Comparison of ENCODE assay signal across 24 cellular contexts in the genomic region with DNA sequence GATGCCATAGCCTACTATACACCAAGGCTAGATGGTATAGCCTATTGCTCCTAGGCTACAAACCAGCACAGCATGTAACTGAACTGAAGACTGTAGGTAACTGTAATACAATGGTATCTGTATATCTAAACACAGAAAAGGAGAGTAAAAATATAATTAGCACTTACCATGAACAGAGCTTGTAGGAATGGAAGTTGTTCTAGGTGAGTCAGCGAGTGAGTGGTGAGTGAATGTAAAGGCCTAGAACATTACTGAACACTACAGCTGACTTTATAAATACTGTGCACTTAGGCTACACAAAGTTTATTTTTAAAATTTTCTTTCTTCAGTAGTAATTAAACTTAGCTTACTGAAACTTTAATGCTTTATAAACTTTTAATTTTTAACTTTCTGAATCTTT.
DNase-seq lines count a peak whose midpoint lies in the region; ATAC-seq, FAIRE-seq and TF ChIP-seq lines count a peak whose summit lies in the region.
"Had no signal": no experiment of that assay in that cellular context is flagged by ENCODE, and none has a peak within 500 bp of the region (broad histone marks: within the 10 kb centered on the region; RNA-seq: fewer than 3 reads in every experiment).

No MANE protein-coding gene starts in this region.

- no peaks in the 10 kb centered on the region for H3K36me3 ChIP-seq in PC-3 (ENCODE audit: low read depth, low read length)
- H3K36me3 ChIP-seq in endothelial cell of umbilical vein (ENCODE audit: control insufficient read depth in 2 of 2, extremely low read depth in 1 of 2, insufficient read depth in 2 of 2, low read length in 2 of 2) = no peaks in the 10 kb centered on the region
- H3K36me3 ChIP-seq: right lobe of liver had no signal

- H4K20me1 ChIP-seq in PC-3 (ENCODE audit: low read length) (no peaks in the 10 kb centered on the region), endothelial cell of umbilical vein (replicated peaks; ENCODE audit: control insufficient read depth, extremely low read depth, insufficient read depth, low read length) (no peaks in the 10 kb centered on the region)

- H3K27ac ChIP-seq in PC-3 (ENCODE audit: low read length) (peak overlapping the region; percentile 42), endothelial cell of umbilical vein (ENCODE audit: insufficient read depth, low read depth, low read length) (no peak overlapping the region)
- H3K27ac ChIP-seq: right lobe of liver had no signal

- H3K27me3 ChIP-seq in PC-3 (ENCODE audit: low read length) (no peaks in the 10 kb centered on the region), endothelial cell of umbilical vein (ENCODE audit: control insufficient read depth in 2 of 2, insufficient read depth in 2 of 2, low read length in 2 of 2) (no peaks in the 10 kb centered on the region)
- H3K27me3 ChIP-seq: right lobe of liver had no signal

- H3K4me3 ChIP-seq in PC-3 (ENCODE audit: low read length) (no peak overlapping the region), endothelial cell of umbilical vein (replicated peaks in 1 of 3; ENCODE audit: insufficient read depth in 1 of 3, low read depth in 1 of 3, low read length in 3 of 3) (no peak overlapping the region)
- H3K4me3 ChIP-seq: right lobe of liver had no signal

- peaks cover 4% of the 10 kb centered on the region for H3F3A ChIP-seq in PC-3 (ENCODE audit: low read length, unreplicated experiment)

- H3K27ac Mint-ChIP-seq in mesothelial cell of epicardium = peak overlapping the region; percentile 71
- H3K27ac Mint-ChIP-seq in stimulated activated memory B cell treated with anti-CD40 and anti-IgM and Interleukin-4, amounts not matched to agents 10 μg/mL and 1 μg/mL and 100 μg/mL, for 72 hours = no peak overlapping the region
- H3K27ac Mint-ChIP-seq in natural killer cell treated with Interleukin-12 subunit alpha and Interleukin-12 subunit beta and Interleukin-15 and Interleukin-18, amount 100 ng/mL, for 72 hours = no peak overlapping the region
- H3K27ac Mint-ChIP-seq: activated CD4-positive, alpha-beta T cell treated with anti-CD3 and anti-CD28 coated beads, Interleukin-2, amount 10 ng/mL, durations not matched to agents 24 days and 14 days; CD8-positive, alpha-beta T cell; stimulated activated naive CD8-positive, alpha-beta T cell treated with anti-CD3 and anti-CD28 coated beads, Interleukin-15, amount 100 ng/mL, for 72 hours had no signal

- intact Hi-C loops in PC-3 (cut with micrococcal nuclease) = loop anchor here (5.0 kb wide), 1 partner anchor 162 kb away; no protein-coding TSS in a partner anchor
- intact Hi-C loops in endothelial cell of umbilical vein (cut with micrococcal nuclease) = no loop called here

- CTCF ChIA-PET in PC-3 (lab: Charles Lee) (no interaction called here), endothelial cell of umbilical vein (lab: Charles Lee) (interaction anchor here (0.7 to 2.8 kb wide), 4 partner anchors 8 to 28 kb away, joined by 3 to 14 read pairs (median 6); no protein-coding TSS in a partner anchor)

- H3K9me3 Mint-ChIP-seq in mesothelial cell of epicardium = no peaks in the 10 kb centered on the region
- no peaks in the 10 kb centered on the region for H3K9me3 Mint-ChIP-seq in stimulated activated memory B cell treated with anti-CD40 and anti-IgM and Interleukin-4, amounts not matched to agents 10 μg/mL and 1 μg/mL and 100 μg/mL, for 72 hours
- no peaks in the 10 kb centered on the region for H3K9me3 Mint-ChIP-seq in natural killer cell treated with Interleukin-12 subunit alpha and Interleukin-12 subunit beta and Interleukin-15 and Interleukin-18, amount 100 ng/mL, for 72 hours
- H3K9me3 Mint-ChIP-seq: activated CD4-positive, alpha-beta T cell treated with anti-CD3 and anti-CD28 coated beads, Interleukin-2, amount 10 ng/mL, durations not matched to agents 24 days and 14 days; CD8-positive, alpha-beta T cell; stimulated activated naive CD8-positive, alpha-beta T cell treated with anti-CD3 and anti-CD28 coated beads, Interleukin-15, amount 100 ng/mL, for 72 hours had no signal

- DNase-seq in EL = peak; percentile 33
- peak; percentile 43 for DNase-seq in PC-3
- no peak for DNase-seq in endothelial cell of umbilical vein (ENCODE audit: low read depth, low spot score)
- no peak for DNase-seq in mesothelial cell of epicardium (ENCODE audit: low spot score in 2 of 2, unreplicated experiment in 2 of 2)
- DNase-seq in GM12891 (ENCODE audit: insufficient read length, low spot score) = no peak
- DNase-seq in T-helper 2 cell = no peak
- DNase-seq in natural killer cell treated with Interleukin-12 subunit alpha and Interleukin-12 subunit beta and Interleukin-15 and Interleukin-18, amount 100 ng/mL, for 72 hours (ENCODE audit: low spot score) = no peak
- DNase-seq: activated CD4-positive, alpha-beta T cell treated with anti-CD3 and anti-CD28 coated beads, Interleukin-2, amount 10 ng/mL, durations not matched to agents 24 days and 14 days; activated CD8-positive, alpha-beta memory T cell treated with anti-CD3 and anti-CD28 coated beads, Interleukin-2, amount 50 U/mL, for 48 hours; activated effector memory CD4-positive, alpha-beta T cell treated with anti-CD3 and anti-CD28 coated beads, Interleukin-2, amount 50 U/mL, for 16 hours; amniotic stem cell; CD8-positive, alpha-beta T cell; cerebellar nuclear complex; effector memory CD4-positive, alpha-beta T cell; left colon; NCI-H1417 treated with DMSO at 0.1 percent for 48 hours; NCI-H2171 treated with DMSO at 0.1 percent for 48 hours; NCI-H774; nucleus accumbens; right lobe of liver; stimulated activated CD4-positive, alpha-beta T cell treated with anti-CD3 and anti-CD28 coated beads, Interleukin-1b, Interleukin-23, amount 100 ng/mL, for 48 hours; stimulated activated naive CD8-positive, alpha-beta T cell treated with anti-CD3 and anti-CD28 coated beads, Interleukin-15, amount 100 ng/mL, for 72 hours had no signal

- no peak for TF ChIP-seq POLR2A in endothelial cell of umbilical vein (IDR thresholded peaks at IDR 0.05; ENCODE audit: low read depth, low read length)
- no peak for TF ChIP-seq POLR2A in GM12891 (IDR thresholded peaks at IDR 0.05; ENCODE audit: low read depth, low read length)

- ATAC-seq in PC-3 = peak; percentile 48
- no peak for ATAC-seq in stimulated activated memory B cell treated with anti-CD40 and anti-IgM and Interleukin-4, amounts not matched to agents 10 μg/mL and 1 μg/mL and 100 μg/mL, for 72 hours
- ATAC-seq in natural killer cell treated with Interleukin-12 subunit alpha and Interleukin-12 subunit beta and Interleukin-15 and Interleukin-18, amount 100 ng/mL, for 72 hours = no peak
- ATAC-seq: CD8-positive, alpha-beta T cell; left colon; right lobe of liver; stimulated activated naive CD8-positive, alpha-beta T cell treated with anti-CD3 and anti-CD28 coated beads, Interleukin-15, amount 100 ng/mL, for 72 hours had no signal

- H3K9me3 ChIP-seq in PC-3 (ENCODE audit: low read length) (no peaks in the 10 kb centered on the region), endothelial cell of umbilical vein (replicated peaks; ENCODE audit: control insufficient read depth, insufficient read depth, low read length) (no peaks in the 10 kb centered on the region)
- H3K9me3 ChIP-seq: right lobe of liver had no signal

- FAIRE-seq in endothelial cell of umbilical vein (lab: Jason Lieb, UNC) (no peak), GM12891 (lab: Jason Lieb, UNC) (no peak)
- FAIRE-seq: GM19239 had no signal

- no peaks in the 10 kb centered on the region for H3K9me2 ChIP-seq in PC-3 (replicated peaks; ENCODE audit: low read length)

- BruUV-seq in PC-3 (replicated peaks; lab: Mats Ljungman, UMichigan) (no TSS peak), endothelial cell of umbilical vein (replicated peaks; lab: Mats Ljungman, UMichigan) (no TSS peak)

- POLR2A ChIA-PET in PC-3 (lab: Charles Lee; ENCODE audit: unreplicated experiment) = interaction anchor here (0.6 kb wide), 1 partner anchor 1187 kb away, joined by 5 read pairs; no protein-coding TSS in a partner anchor
- POLR2A ChIA-PET in endothelial cell of umbilical vein (lab: Charles Lee) = no interaction called here

- H3K9ac ChIP-seq in PC-3 (ENCODE audit: low read length) (no peak overlapping the region), endothelial cell of umbilical vein (replicated peaks; ENCODE audit: extremely low read depth, insufficient read depth, low read length) (no peak overlapping the region)

- no peak overlapping the region for H2AFZ ChIP-seq in PC-3 (ENCODE audit: low read length)
- H2AFZ ChIP-seq in endothelial cell of umbilical vein (ENCODE audit: low read depth, low read length) = no peak overlapping the region

- H3K4me1 ChIP-seq in PC-3 (ENCODE audit: insufficient read depth, low read length) (peaks cover 31% of the 10 kb centered on the region), endothelial cell of umbilical vein (ENCODE audit: control insufficient read depth, extremely low read depth, insufficient read depth, low read length) (no peaks in the 10 kb centered on the region)
- H3K4me1 ChIP-seq: right lobe of liver had no signal

- H3K9me1 ChIP-seq in endothelial cell of umbilical vein (replicated peaks; ENCODE audit: control insufficient read depth, extremely low read depth, insufficient read depth, low read length) = no peaks in the 10 kb centered on the region

- TF ChIP-seq CTCF in PC-3 (conservative IDR thresholded peaks at IDR 0.05; ENCODE audit: low read depth, low read length) (no peak), endothelial cell of umbilical vein (IDR thresholded peaks at IDR 0.05; ENCODE audit: extremely low read depth in 1 of 2, insufficient read depth in 1 of 2, low read depth in 1 of 2, low read length in 2 of 2) (no peak), mesothelial cell of epicardium (IDR thresholded peaks at IDR 0.05; ENCODE audit: unreplicated experiment) (no peak)

- dilution Hi-C loops in endothelial cell of umbilical vein (cut with MboI; ENCODE audit: extremely low pct_ligation_motif_present, low sequenced_read_pairs) = no loop called here

- no peaks in the 10 kb centered on the region for H3K36me3 Mint-ChIP-seq in mesothelial cell of epicardium
- H3K36me3 Mint-ChIP-seq in stimulated activated memory B cell treated with anti-CD40 and anti-IgM and Interleukin-4, amounts not matched to agents 10 μg/mL and 1 μg/mL and 100 μg/mL, for 72 hours = no peaks in the 10 kb centered on the region
- no peaks in the 10 kb centered on the region for H3K36me3 Mint-ChIP-seq in natural killer cell treated with Interleukin-12 subunit alpha and Interleukin-12 subunit beta and Interleukin-15 and Interleukin-18, amount 100 ng/mL, for 72 hours

- peaks cover 23% of the 10 kb centered on the region for H3K4me1 Mint-ChIP-seq in mesothelial cell of epicardium
- H3K4me1 Mint-ChIP-seq in stimulated activated memory B cell treated with anti-CD40 and anti-IgM and Interleukin-4, amounts not matched to agents 10 μg/mL and 1 μg/mL and 100 μg/mL, for 72 hours = no peaks in the 10 kb centered on the region
- H3K4me1 Mint-ChIP-seq in natural killer cell treated with Interleukin-12 subunit alpha and Interleukin-12 subunit beta and Interleukin-15 and Interleukin-18, amount 100 ng/mL, for 72 hours (ENCODE audit: low read depth in 2 of 2) = peaks cover 0 to 4% of the 10 kb centered on the region in 2 donors

- no peaks in the 10 kb centered on the region for H3K27me3 Mint-ChIP-seq in mesothelial cell of epicardium (ENCODE audit: low read depth)
- H3K27me3 Mint-ChIP-seq in stimulated activated memory B cell treated with anti-CD40 and anti-IgM and Interleukin-4, amounts not matched to agents 10 μg/mL and 1 μg/mL and 100 μg/mL, for 72 hours = no peaks in the 10 kb centered on the region
- H3K27me3 Mint-ChIP-seq in natural killer cell treated with Interleukin-12 subunit alpha and Interleukin-12 subunit beta and Interleukin-15 and Interleukin-18, amount 100 ng/mL, for 72 hours = no peaks in the 10 kb centered on the region
- H3K27me3 Mint-ChIP-seq: activated CD4-positive, alpha-beta T cell treated with anti-CD3 and anti-CD28 coated beads, Interleukin-2, amount 10 ng/mL, durations not matched to agents 24 days and 14 days; stimulated activated naive CD8-positive, alpha-beta T cell treated with anti-CD3 and anti-CD28 coated beads, Interleukin-15, amount 100 ng/mL, for 72 hours had no signal

- H3K79me2 ChIP-seq in PC-3 (ENCODE audit: low read length) (no peaks in the 10 kb centered on the region), endothelial cell of umbilical vein (ENCODE audit: control insufficient read depth, insufficient read depth, low read length) (no peaks in the 10 kb centered on the region)

- H3K4me3 Mint-ChIP-seq in mesothelial cell of epicardium = no peak overlapping the region
- H3K4me3 Mint-ChIP-seq in stimulated activated memory B cell treated with anti-CD40 and anti-IgM and Interleukin-4, amounts not matched to agents 10 μg/mL and 1 μg/mL and 100 μg/mL, for 72 hours = no peak overlapping the region
- no peak overlapping the region for H3K4me3 Mint-ChIP-seq in natural killer cell treated with Interleukin-12 subunit alpha and Interleukin-12 subunit beta and Interleukin-15 and Interleukin-18, amount 100 ng/mL, for 72 hours
- H3K4me3 Mint-ChIP-seq: activated CD4-positive, alpha-beta T cell treated with anti-CD3 and anti-CD28 coated beads, Interleukin-2, amount 10 ng/mL, durations not matched to agents 24 days and 14 days; CD8-positive, alpha-beta T cell; stimulated activated naive CD8-positive, alpha-beta T cell treated with anti-CD3 and anti-CD28 coated beads, Interleukin-15, amount 100 ng/mL, for 72 hours had no signal

- H3K4me2 ChIP-seq in PC-3 (ENCODE audit: low read length) = peak overlapping the region; percentile 45
- H3K4me2 ChIP-seq in endothelial cell of umbilical vein (ENCODE audit: insufficient read depth, low read length) = no peak overlapping the region

Comparison
In these comparisons a context has a peak if more than half of its experiments do, and no peak if none do; other contexts are left out.
1. DNase-seq: peak in EL (single experiment) and PC-3 (single experiment); none in endothelial cell of umbilical vein (single experiment), mesothelial cell of epicardium (0 of 2), GM12891 (single experiment), T-helper 2 cell (0 of 5) and natural killer cell treated with Interleukin-12 subunit alpha and Interleukin-12 subunit beta and Interleukin-15 and Interleukin-18, amount 100 ng/mL, for 72 hours (single experiment).